34 cellular contexts compared by ENCODE assay signal in the genomic region with DNA sequence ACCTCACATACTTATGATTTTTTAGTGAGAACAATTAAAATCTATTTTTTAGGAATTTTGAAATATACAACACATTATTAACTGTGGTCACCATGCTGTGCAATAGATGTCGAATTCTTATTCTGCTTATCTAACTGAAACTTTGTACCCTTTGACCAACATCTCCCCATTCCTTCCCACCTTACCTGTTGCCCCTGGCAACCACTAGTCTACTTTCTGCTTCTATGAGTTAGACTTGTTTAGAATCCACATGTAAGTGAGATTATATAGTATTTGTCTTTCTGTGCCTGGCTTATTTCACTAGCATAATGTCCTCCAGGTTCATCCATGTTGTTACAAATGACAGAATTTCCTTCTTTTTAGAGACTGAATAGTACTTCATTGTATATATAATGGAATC.
A peak's percentile ranks its signal among the peaks of the same experiment; 100 is the strongest.
DNase-seq lines count a peak whose midpoint lies in the region; ATAC-seq, FAIRE-seq and TF ChIP-seq lines count a peak whose summit lies in the region.
"Had no signal": no experiment of that assay in that cellular context is flagged by ENCODE, and none has a peak within 500 bp of the region (broad histone marks: within the 10 kb centered on the region; RNA-seq: fewer than 3 reads in every experiment).

No MANE protein-coding gene starts in this region.

- intact Hi-C loops in HepG2 (cut with micrococcal nuclease; ENCODE audit: unreplicated experiment) (no loop called here), right lobe of liver (cut with DNase I) (no loop called here), K562 (cut with micrococcal nuclease) (no loop called here)

- TF ChIP-seq EP300 in HepG2 (IDR thresholded peaks at IDR 0.05; ENCODE audit: low read depth in 2 of 2, low read length in 2 of 2) (no peak), HepG2 (CRISPR knock-in tag; IDR thresholded peaks at IDR 0.05; ENCODE audit: borderline replicate concordance) (no peak), K562 (IDR thresholded peaks at IDR 0.05; ENCODE audit: low read length) (no peak)

- CTCF ChIA-PET in HepG2 (lab: Yijun Ruan, JAX; ENCODE audit: low intra/inter-chr PET ratio, low total read pairs) = no interaction called here
- CTCF ChIA-PET in K562 (lab: Yijun Ruan, JAX; ENCODE audit: low intra/inter-chr PET ratio) = interaction anchor here (0.6 kb wide), 1 partner anchor 1209 kb away, joined by 3 read pairs; no protein-coding TSS in a partner anchor

- no peak for TF ChIP-seq CTCF in HepG2 (CRISPR knock-in tag; IDR thresholded peaks at IDR 0.05)
- no peak for TF ChIP-seq CTCF in right lobe of liver (IDR thresholded peaks at IDR 0.05)
- no peak for TF ChIP-seq CTCF in K562 (IDR thresholded peaks at IDR 0.05 in 2 of 3, conservative IDR thresholded peaks at IDR 0.05 in 1 of 3; ENCODE audit: insufficient read depth in 2 of 3, low read depth in 1 of 3, low read length in 3 of 3)
- TF ChIP-seq CTCF in hepatocyte (IDR thresholded peaks at IDR 0.05; ENCODE audit: poor library complexity) = no peak

- 0% methylated on average over 1 of the region's 1 CpG for WGBS in HepG2 (ENCODE audit: low lambda C conversion rate)
- 58% methylated on average over 1 of the region's 1 CpG for WGBS in right lobe of liver (ENCODE audit: insufficient coverage, low coverage, low lambda C conversion rate, missing lambda C conversion rate)
- 0% methylated on average over 1 of the region's 1 CpG for WGBS in K562 (ENCODE audit: insufficient coverage, low coverage, missing lambda C conversion rate)
- WGBS in hepatocyte (ENCODE audit: low lambda C conversion rate, missing lambda C conversion rate) = 54% methylated on average over 1 of the region's 1 CpG

- H4K20me1 ChIP-seq in HepG2 (ENCODE audit: insufficient read depth, low read length) = no peaks in the 10 kb centered on the region
- no peaks in the 10 kb centered on the region for H4K20me1 ChIP-seq in K562 (replicated peaks; ENCODE audit: control insufficient read depth, insufficient read depth, low read length)
- no peaks in the 10 kb centered on the region for H4K20me1 ChIP-seq in hepatocyte (ENCODE audit: insufficient read depth, poor library complexity, severe bottlenecking)
- H4K20me1 ChIP-seq: BLaER1; BLaER1 treated with 17β-estradiol and CSF1 and Interleukin-3, amounts not matched to agents 10 nM and 100 nM had no signal

- ATAC-seq in HepG2 (peak; percentile 31; the same call in 1 of the 3 replicates), right lobe of liver (no peak), K562 (no peak), GM18870 (IDR thresholded peaks at IDR 0.05; ENCODE audit: unreplicated experiment) (no peak)
- ATAC-seq: A549; CD8-positive, alpha-beta T cell had no signal

- H3K27ac ChIP-seq in HepG2 (ENCODE audit: extremely low read length, insufficient read depth, low read length) (no peak overlapping the region), right lobe of liver (no peak overlapping the region), K562 (ENCODE audit: extremely low read depth, low read depth, low read length) (no peak overlapping the region), hepatocyte (no peak overlapping the region)
- H3K27ac ChIP-seq: 22Rv1; A549; BLaER1; BLaER1 treated with 17β-estradiol and CSF1 and Interleukin-3, amounts not matched to agents 10 nM and 100 nM; C4-2B had no signal

- H3K9me2 ChIP-seq in hepatocyte (replicated peaks; ENCODE audit: insufficient read depth) = no peaks in the 10 kb centered on the region

- TF ChIP-seq POLR2A in HepG2 (IDR thresholded peaks at IDR 0.05; ENCODE audit: insufficient read depth in 1 of 2, low read depth in 2 of 2, low read length in 2 of 2) = no peak
- no peak for TF ChIP-seq POLR2A in right lobe of liver (IDR thresholded peaks at IDR 0.05)
- TF ChIP-seq POLR2A in K562 (conservative IDR thresholded peaks at IDR 0.05) = no peak

- POLR2A ChIA-PET in HepG2 (lab: Yijun Ruan, JAX) (no interaction called here), K562 (lab: Yijun Ruan, JAX) (no interaction called here)

- H3K79me2 ChIP-seq in HepG2 (ENCODE audit: insufficient read depth, low read length) (no peaks in the 10 kb centered on the region), K562 (ENCODE audit: control insufficient read depth, insufficient read depth, low read length) (no peaks in the 10 kb centered on the region), hepatocyte (no peaks in the 10 kb centered on the region)

- H3K9me3 ChIP-seq in HepG2 (ENCODE audit: low read length) = no peaks in the 10 kb centered on the region
- H3K9me3 ChIP-seq in right lobe of liver = no peaks in the 10 kb centered on the region
- no peaks in the 10 kb centered on the region for H3K9me3 ChIP-seq in K562 (replicated peaks; ENCODE audit: control insufficient read depth, insufficient read depth, low read depth, low read length)
- H3K9me3 ChIP-seq in hepatocyte (ENCODE audit: low read depth) = peaks cover 5% of the 10 kb centered on the region
- H3K9me3 ChIP-seq: BE2C, Caco-2 had no signal

- no peak overlapping the region for H3K4me3 ChIP-seq in HepG2 (replicated peaks in 1 of 3; ENCODE audit: insufficient read depth in 1 of 3, low read depth in 2 of 3, low read length in 3 of 3)
- no peak overlapping the region for H3K4me3 ChIP-seq in right lobe of liver
- H3K4me3 ChIP-seq in K562 = no peak overlapping the region
- no peak overlapping the region for H3K4me3 ChIP-seq in hepatocyte
- H3K4me3 ChIP-seq: A549; BLaER1; BLaER1 treated with 17β-estradiol and CSF1 and Interleukin-3, amounts not matched to agents 10 nM and 100 nM had no signal

- no peak overlapping the region for H3K9ac ChIP-seq in HepG2 (ENCODE audit: insufficient read depth, low read depth, low read length)
- no peak overlapping the region for H3K9ac ChIP-seq in K562 (ENCODE audit: insufficient read depth in 1 of 2, low read depth in 2 of 2, low read length in 2 of 2)
- H3K9ac ChIP-seq: BLaER1; BLaER1 treated with 17β-estradiol and CSF1 and Interleukin-3, amounts not matched to agents 10 nM and 100 nM had no signal

- in situ Hi-C loops in HepG2 (cut with HindIII; ENCODE audit: extremely low pct_ligation_motif_present, low pct_unique_long_range_greater_than_20kb) (no loop called here), K562 (cut with MboI) (no loop called here)

- no peak for TF ChIP-seq RAD21 in HepG2 (CRISPR knock-in tag; IDR thresholded peaks at IDR 0.05)
- no peak for TF ChIP-seq RAD21 in K562 (CRISPR knock-in tag; conservative IDR thresholded peaks at IDR 0.05 in 1 of 2, IDR thresholded peaks at IDR 0.05 in 1 of 2)

- H3K27me3 ChIP-seq in HepG2 (ENCODE audit: control insufficient read depth in 1 of 2, insufficient read depth in 2 of 2, low read length in 2 of 2) = no peaks in the 10 kb centered on the region
- no peaks in the 10 kb centered on the region for H3K27me3 ChIP-seq in right lobe of liver
- H3K27me3 ChIP-seq in K562 (ENCODE audit: control insufficient read depth in 2 of 2, insufficient read depth in 2 of 2, low read length in 2 of 2) = no peaks in the 10 kb centered on the region
- no peaks in the 10 kb centered on the region for H3K27me3 ChIP-seq in hepatocyte
- H3K27me3 ChIP-seq: BE2C; BLaER1; BLaER1 treated with 17β-estradiol and CSF1 and Interleukin-3, amounts not matched to agents 10 nM and 100 nM had no signal

- FAIRE-seq in HepG2 (lab: Jason Lieb, UNC) = no peak
- FAIRE-seq in TTC549 (lab: Jason Lieb, UNC) = peak; percentile 60
- FAIRE-seq in K562 (lab: Jason Lieb, UNC) = no peak
- FAIRE-seq: A204.1, A549, D721Med had no signal

- H3K4me1 ChIP-seq in HepG2 (ENCODE audit: insufficient read depth, low read length) (no peaks in the 10 kb centered on the region), right lobe of liver (no peaks in the 10 kb centered on the region), K562 (replicated peaks in 1 of 2; ENCODE audit: control insufficient read depth in 2 of 2, insufficient read depth in 2 of 2, low read length in 2 of 2) (no peaks in the 10 kb centered on the region), hepatocyte (ENCODE audit: insufficient read depth) (no peaks in the 10 kb centered on the region)
- H3K4me1 ChIP-seq: A549, BE2C, BLaER1, Caco-2 had no signal

- BruUV-seq in HepG2 (replicated peaks; lab: Mats Ljungman, UMichigan) (no TSS peak), K562 (replicated peaks; lab: Mats Ljungman, UMichigan) (no TSS peak)

- H2AFZ ChIP-seq in HepG2 (ENCODE audit: low read length) = no peak overlapping the region
- H2AFZ ChIP-seq in K562 (ENCODE audit: low read depth, low read length) = no peak overlapping the region
- no peak overlapping the region for H2AFZ ChIP-seq in hepatocyte

- H3K36me3 ChIP-seq in HepG2 (replicated peaks in 1 of 2; ENCODE audit: control insufficient read depth in 1 of 2, insufficient read depth in 2 of 2, low read length in 2 of 2) = no peaks in the 10 kb centered on the region
- H3K36me3 ChIP-seq in right lobe of liver = no peaks in the 10 kb centered on the region
- H3K36me3 ChIP-seq in K562 (ENCODE audit: control insufficient read depth, insufficient read depth, low read length) = no peaks in the 10 kb centered on the region
- no peaks in the 10 kb centered on the region for H3K36me3 ChIP-seq in hepatocyte (replicated peaks; ENCODE audit: insufficient read depth, low read depth)
- H3K36me3 ChIP-seq: BE2C; BLaER1; BLaER1 treated with 17β-estradiol and CSF1 and Interleukin-3, amounts not matched to agents 10 nM and 100 nM had no signal

- DNase-seq in HepG2 (ENCODE audit: low spot score) (peak; percentile 27), right lobe of liver (no peak), K562 (ENCODE audit: extremely low read depth in 1 of 4, low spot score in 3 of 4) (no peak), hepatocyte (ENCODE audit: low spot score) (peak; percentile 13), NAMALWA (ENCODE audit: low spot score) (no peak)
- no peak for DNase-seq in stimulated activated CD4-positive, alpha-beta T cell treated with anti-CD3 and anti-CD28 coated beads, Interleukin-12 subunit alpha, Interleukin-12 subunit beta, amount 100 ng/mL, for 4 hours
- DNase-seq: 8988T; ACHN; BE2C; C1 segment of cervical spinal cord; Calu3; CD4-positive, alpha-beta memory T cell; CD4-positive, alpha-beta T cell; CD4-positive, CD25-positive, alpha-beta regulatory T cell; CD8-positive, alpha-beta memory T cell; CD8-positive, alpha-beta T cell; COR-L47; DMS 273 treated with DMSO at 0.1 percent for 48 hours; DMS153; DMS53; DMS79; DMS79 treated with DMSO at 0.1 percent for 48 hours; DND-41; EL had no signal

- H3K4me2 ChIP-seq in HepG2 (ENCODE audit: low read depth, low read length) (no peak overlapping the region), K562 (ENCODE audit: insufficient read depth, low read length) (no peak overlapping the region), hepatocyte (no peak overlapping the region)
- H3K4me2 ChIP-seq: A549; BLaER1; BLaER1 treated with 17β-estradiol and CSF1 and Interleukin-3, amounts not matched to agents 10 nM and 100 nM had no signal

- H3K9me1 ChIP-seq in K562 (ENCODE audit: control insufficient read depth, insufficient read depth, low read length) = no peaks in the 10 kb centered on the region

TF ChIP-seq in HepG2, 621 proteins besides CTCF, POLR2A, EP300 and RAD21 (continues in another document):
- TF ChIP-seq MIER3 (CRISPR knock-in tag; IDR thresholded peaks at IDR 0.05; ENCODE audit: borderline replicate concordance) = no peak
- no peak for TF ChIP-seq HNF4A (CRISPR knock-in tag; IDR thresholded peaks at IDR 0.05)

TF ChIP-seq in K562, 482 proteins besides CTCF, POLR2A, EP300 and RAD21 (continues in another document):
- TF ChIP-seq TSC22D4 (tag; IDR thresholded peaks at IDR 0.05) (no peak), MCM5 (IDR thresholded peaks at IDR 0.05; ENCODE audit: low read depth) (no peak), ZNF282 (CRISPR knock-in tag; IDR thresholded peaks at IDR 0.05) (no peak), RFX1 (IDR thresholded peaks at IDR 0.05) (peak; percentile 64), ATF7 (IDR thresholded peaks at IDR 0.05) (no peak)

Comparison
In these comparisons a context has a peak if more than half of its experiments do, and no peak if none do; other contexts are left out.
1. DNase-seq: peak in HepG2 (single experiment) and hepatocyte (single experiment); none in right lobe of liver (0 of 3), K562 (0 of 4), NAMALWA (single experiment) and stimulated activated CD4-positive, alpha-beta T cell treated with anti-CD3 and anti-CD28 coated beads, Interleukin-12 subunit alpha, Interleukin-12 subunit beta, amount 100 ng/mL, for 4 hours (single experiment).